Comparison of ENCODE assay signal across 12 cellular contexts in genomic region chr14:68394719-68395117, GRCh38.
A peak's percentile ranks its signal among the peaks of the same experiment; 100 is the strongest.
DNase-seq lines count a peak whose midpoint lies in the region; ATAC-seq and TF ChIP-seq lines count a peak whose summit lies in the region.
"Had no signal": no experiment of that assay in that cellular context is flagged by ENCODE, and none has a peak within 500 bp of the region (broad histone marks: within the 10 kb centered on the region; RNA-seq: fewer than 3 reads in every experiment).

No MANE protein-coding gene starts in this region.

- H3K36me3 ChIP-seq in heart left ventricle (no peaks in the 10 kb centered on the region), iPS-20b (ENCODE audit: insufficient read depth, low read depth, low read length) (no peaks in the 10 kb centered on the region), rectal smooth muscle tissue (ENCODE audit: control insufficient read depth, insufficient read depth, low read length) (no peaks in the 10 kb centered on the region), aorta (ENCODE audit: control insufficient read depth in 1 of 2, insufficient read depth in 2 of 2, low read length in 1 of 2) (no peaks in the 10 kb centered on the region)

- H3K4me3 ChIP-seq in heart left ventricle (no peak overlapping the region), iPS-20b (ENCODE audit: low read length) (no peak overlapping the region), rectal smooth muscle tissue (ENCODE audit: low read length) (no peak overlapping the region), aorta (ENCODE audit: low read length in 2 of 2) (no peak overlapping the region)

- 67 to 88% (median 74%) methylated on average over 10 to 11 of the region's 11 CpGs for WGBS in heart left ventricle, 4 donors
- WGBS in aorta, 2 donors = 18 to 19% methylated on average over 10 to 11 of the region's 11 CpGs

- TF ChIP-seq CTCF in heart left ventricle (IDR thresholded peaks at IDR 0.05) = no peak

- peak in 1 of 4 donors; percentile 9 for ATAC-seq in heart left ventricle
- ATAC-seq in left cardiac atrium = no peak
- no peak for ATAC-seq in aorta (ENCODE audit: low FRiP score)
- ATAC-seq in HG02571 (IDR thresholded peaks at IDR 0.05; ENCODE audit: unreplicated experiment) = no peak

- peak overlapping the region in 10 of 12 donors; percentile 20 to 92 (median 70) for H3K27ac ChIP-seq in heart left ventricle
- no peak overlapping the region for H3K27ac ChIP-seq in iPS-20b (ENCODE audit: low read length)
- H3K27ac ChIP-seq in rectal smooth muscle tissue (ENCODE audit: low read depth, low read length) = peak overlapping the region; percentile 38
- H3K27ac ChIP-seq in aorta (ENCODE audit: low read depth in 1 of 2, low read length in 2 of 2) = peak overlapping the region; percentile 62 to 64

- peak in 3 of 5 donors; percentile 29 to 61 (median 32) for DNase-seq in heart left ventricle
- DNase-seq in left cardiac atrium = no peak
- peak in 1 of 2 donors; percentile 54 for DNase-seq in aorta
- no peak for DNase-seq in RKO (ENCODE audit: low spot score)
- DNase-seq in activated naive CD4-positive, alpha-beta T cell treated with Interleukin-2 at 50 U/mL for 16 hours = no peak
- DNase-seq: ACHN, cerebellar nuclear complex, MV-4-11, NCI-H510A had no signal

- intact Hi-C loops in heart left ventricle (cut with DNase I) (loop anchor here in 5 of 10 donors (5.0 to 10.0 kb wide), 5 partner anchors 128 to 400 kb away; partner anchors contain the start of gene ZFP36L1 (in 2 of the 5)), left cardiac atrium (cut with DNase I) (no loop called here), aorta (cut with DNase I) (loop anchor here (5.0 to 10.0 kb wide), 7 partner anchors 68 to 398 kb away; partner anchors contain the start of gene ZFP36L1 (in 1 of the 2))

- peak overlapping the region; percentile 19; the same call in 1 of the 2 replicates for H3K9ac ChIP-seq in iPS-20b (ENCODE audit: low read depth, low read length)
- H3K9ac ChIP-seq in rectal smooth muscle tissue (ENCODE audit: low read length) = no peak overlapping the region

- H3K4me1 ChIP-seq in heart left ventricle (peaks cover 4 to 89% (median 30%) of the 10 kb centered on the region in 12 donors), iPS-20b (ENCODE audit: insufficient read depth, low read length) (peaks cover 25% of the 10 kb centered on the region), rectal smooth muscle tissue (ENCODE audit: control insufficient read depth, insufficient read depth, low read length) (peaks cover 62% of the 10 kb centered on the region), aorta (ENCODE audit: control insufficient read depth in 1 of 2, insufficient read depth in 2 of 2, low read length in 2 of 2) (peaks cover 7 to 10% of the 10 kb centered on the region in 2 donors)

- TF ChIP-seq POLR2A in heart left ventricle (IDR thresholded peaks at IDR 0.05) = no peak

- H3K27me3 ChIP-seq in heart left ventricle (no peaks in the 10 kb centered on the region), iPS-20b (ENCODE audit: insufficient read depth, low read length) (no peaks in the 10 kb centered on the region), rectal smooth muscle tissue (ENCODE audit: control insufficient read depth, insufficient read depth, low read length) (no peaks in the 10 kb centered on the region), aorta (ENCODE audit: control insufficient read depth in 1 of 2, insufficient read depth in 2 of 2, low read length in 1 of 2) (no peaks in the 10 kb centered on the region)

- H3K9me3 ChIP-seq in heart left ventricle = no peaks in the 10 kb centered on the region
- no peaks in the 10 kb centered on the region for H3K9me3 ChIP-seq in iPS-20b (ENCODE audit: insufficient read depth, low read depth, low read length)
- no peaks in the 10 kb centered on the region for H3K9me3 ChIP-seq in aorta (ENCODE audit: control insufficient read depth, low read length)

Comparison
In these comparisons a context has a peak if more than half of its experiments do, and no peak if none do; other contexts are left out.
1. DNase-seq: peak in heart left ventricle (3 of 5); none in left cardiac atrium (single experiment), RKO (single experiment) and activated naive CD4-positive, alpha-beta T cell treated with Interleukin-2 at 50 U/mL for 16 hours (single experiment).
2. intact Hi-C loops: an anchor here in aorta (5.0 to 10.0 kb wide); none called in left cardiac atrium.